ENCODE assay signal across 22 cellular contexts in the genomic region with DNA sequence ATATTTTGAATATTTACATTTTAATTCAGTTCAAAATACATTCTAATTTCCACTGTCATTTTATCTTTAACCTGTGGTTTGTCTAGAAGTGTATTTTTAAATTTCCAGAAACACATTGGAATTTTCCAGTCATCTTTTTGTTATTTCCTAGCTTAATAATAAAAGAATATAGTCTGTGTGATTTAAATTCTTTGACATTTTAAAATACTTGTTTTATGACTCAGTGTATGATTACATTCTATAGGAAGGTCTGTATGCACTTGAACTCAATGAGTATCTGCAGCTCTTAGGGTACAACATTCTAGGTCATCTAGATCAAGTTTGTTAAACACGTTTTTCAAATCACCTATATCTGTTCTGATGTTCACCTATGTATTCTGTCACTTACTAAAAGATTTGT.
A peak's percentile ranks its signal among the peaks of the same experiment; 100 is the strongest.
DNase-seq lines count a peak whose midpoint lies in the region; ATAC-seq, FAIRE-seq and TF ChIP-seq lines count a peak whose summit lies in the region.
"Had no signal": no experiment of that assay in that cellular context is flagged by ENCODE, and none has a peak within 500 bp of the region (broad histone marks: within the 10 kb centered on the region; RNA-seq: fewer than 3 reads in every experiment).

No MANE protein-coding gene starts in this region.

- no peak overlapping the region for H3K4me3 Mint-ChIP-seq in stimulated activated memory B cell treated with anti-CD40 and anti-IgM and Interleukin-4, amounts not matched to agents 10 μg/mL and 1 μg/mL and 100 μg/mL, for 72 hours
- H3K4me3 Mint-ChIP-seq: activated CD8-positive, alpha-beta memory T cell treated with anti-CD3 and anti-CD28 coated beads, Interleukin-2, amount 10 ng/mL, durations not matched to agents 7 days and 5 days; activated naive CD4-positive, alpha-beta T cell treated with anti-CD3 and anti-CD28 coated beads, Interleukin-2, amount 50 U/mL, for 24 hours; CD4-positive, alpha-beta T cell; T-helper 1 cell treated with Interleukin-12 subunit alpha and Interleukin-12 subunit beta and Interleukin-4 antibody, amounts not matched to agents 30 μg/mL and 1 μg/mL, for 36 hours had no signal

- H3K4me3 ChIP-seq in GM12878 (no peak overlapping the region), tibial nerve (no peak overlapping the region)
- H3K4me3 ChIP-seq: esophagus squamous epithelium, lower lobe of right lung, mucosa of descending colon, PC-9, SJSA1 had no signal

- H3K4me2 ChIP-seq in GM12878 (ENCODE audit: control insufficient read depth, insufficient read depth), result peak overlapping the region; percentile 60; the same call in 1 of the 2 replicates
- H3K4me2 ChIP-seq: PC-9 had no signal

- H3K4me1 Mint-ChIP-seq in stimulated activated memory B cell treated with anti-CD40 and anti-IgM and Interleukin-4, amounts not matched to agents 10 μg/mL and 1 μg/mL and 100 μg/mL, for 72 hours, result peaks cover 25% of the 10 kb centered on the region
- H3K4me1 Mint-ChIP-seq: activated naive CD4-positive, alpha-beta T cell treated with anti-CD3 and anti-CD28 coated beads, Interleukin-2, amount 50 U/mL, for 24 hours had no signal

- peak; percentile 30 for DNase-seq in HS-27A (ENCODE audit: low read depth)
- no peak for DNase-seq in GM12878 (ENCODE audit: low read depth, low spot score)
- no peak for DNase-seq in stimulated activated naive CD4-positive, alpha-beta T cell (lab: John Stamatoyannopoulos, UW)
- no peak for DNase-seq in NCI-H2081 (lab: John Stamatoyannopoulos, UW)
- DNase-seq in tibial nerve (ENCODE audit: low spot score in 2 of 2), result no peak
- DNase-seq: activated CD4-positive, alpha-beta T cell treated with anti-CD3 and anti-CD28 coated beads for 4 hours; activated CD8-positive, alpha-beta memory T cell treated with anti-CD3 and anti-CD28 coated beads, Interleukin-2, amount 10 ng/mL, durations not matched to agents 7 days and 5 days; CD4-positive, alpha-beta T cell; DMS153; esophagus squamous epithelium; Karpas-422; lower lobe of right lung; mucosa of descending colon; NCI-H1930 had no signal

- H3K9me3 ChIP-seq in GM12878 (replicated peaks; ENCODE audit: control insufficient read depth, insufficient read depth, low read length) (no peaks in the 10 kb centered on the region), tibial nerve (no peaks in the 10 kb centered on the region)
- H3K9me3 ChIP-seq: esophagus squamous epithelium, lower lobe of right lung, mucosa of descending colon, SJSA1 had no signal

- H3K36me3 Mint-ChIP-seq in stimulated activated memory B cell treated with anti-CD40 and anti-IgM and Interleukin-4, amounts not matched to agents 10 μg/mL and 1 μg/mL and 100 μg/mL, for 72 hours, result no peaks in the 10 kb centered on the region
- H3K36me3 Mint-ChIP-seq: activated CD8-positive, alpha-beta memory T cell treated with anti-CD3 and anti-CD28 coated beads, Interleukin-2, amount 10 ng/mL, durations not matched to agents 7 days and 5 days; activated naive CD4-positive, alpha-beta T cell treated with anti-CD3 and anti-CD28 coated beads, Interleukin-2, amount 50 U/mL, for 24 hours had no signal

- H3K27me3 ChIP-seq in GM12878 (replicated peaks in 1 of 2; ENCODE audit: control insufficient read depth in 2 of 2, insufficient read depth in 2 of 2, low read length in 1 of 2), result no peaks in the 10 kb centered on the region
- no peaks in the 10 kb centered on the region for H3K27me3 ChIP-seq in tibial nerve
- H3K27me3 ChIP-seq: esophagus squamous epithelium, SJSA1 had no signal

- RAD21 ChIA-PET in GM12878 (lab: Charles Lee; ENCODE audit: unreplicated experiment), result interaction anchor here (0.8 to 3.0 kb wide), 21 partner anchors 9 to 573 kb away, joined by 3 to 52 read pairs (median 6); a partner anchor contains a TSS

- no peak for FAIRE-seq in GM12878 (lab: Jason Lieb, UNC)
- FAIRE-seq: urothelium cell line had no signal

- H3K79me2 ChIP-seq in GM12878 (ENCODE audit: control insufficient read depth, insufficient read depth, low read length), result no peaks in the 10 kb centered on the region

- peaks cover 38% of the 10 kb centered on the region for H3K27me3 Mint-ChIP-seq in stimulated activated memory B cell treated with anti-CD40 and anti-IgM and Interleukin-4, amounts not matched to agents 10 μg/mL and 1 μg/mL and 100 μg/mL, for 72 hours

- H3K27ac ChIP-seq in GM12878 (ENCODE audit: control insufficient read depth, insufficient read depth) (no peak overlapping the region), tibial nerve (no peak overlapping the region)
- H3K27ac ChIP-seq: esophagus squamous epithelium, lower lobe of right lung, PC-9, SJSA1 had no signal

- intact Hi-C loops in GM12878 (cut with micrococcal nuclease; ENCODE audit: unreplicated experiment), result loop anchor here (2.0 to 5.0 kb wide), 3 partner anchors 39 to 105 kb away; a partner anchor contains a TSS

- ATAC-seq in GM19035 (IDR thresholded peaks at IDR 0.05; ENCODE audit: unreplicated experiment), result peak; percentile 12
- peak; percentile 13; the same call in 2 of the 3 replicates for ATAC-seq in GM12878
- no peak for ATAC-seq in stimulated activated memory B cell treated with anti-CD40 and anti-IgM and Interleukin-4, amounts not matched to agents 10 μg/mL and 1 μg/mL and 100 μg/mL, for 72 hours
- ATAC-seq: activated CD8-positive, alpha-beta memory T cell treated with anti-CD3 and anti-CD28 coated beads, Interleukin-2, amount 10 ng/mL, durations not matched to agents 7 days and 5 days; lower lobe of right lung; mucosa of descending colon; sciatic nerve had no signal

- H3K4me1 ChIP-seq in GM12878 (ENCODE audit: control insufficient read depth, insufficient read depth, low read length) (peaks cover 14% of the 10 kb centered on the region), tibial nerve (peaks cover 0 to 19% (median 4%) of the 10 kb centered on the region in 4 donors)

- no peaks in the 10 kb centered on the region for H3K9me3 Mint-ChIP-seq in stimulated activated memory B cell treated with anti-CD40 and anti-IgM and Interleukin-4, amounts not matched to agents 10 μg/mL and 1 μg/mL and 100 μg/mL, for 72 hours
- H3K9me3 Mint-ChIP-seq: activated naive CD4-positive, alpha-beta T cell treated with anti-CD3 and anti-CD28 coated beads, Interleukin-2, amount 50 U/mL, for 24 hours; CD4-positive, alpha-beta T cell; T-helper 1 cell treated with Interleukin-12 subunit alpha and Interleukin-12 subunit beta and Interleukin-4 antibody, amounts not matched to agents 30 μg/mL and 1 μg/mL, for 36 hours had no signal

- TF ChIP-seq EP300 in GM12878 (IDR thresholded peaks at IDR 0.05; ENCODE audit: borderline replicate concordance in 1 of 2, control insufficient read depth in 1 of 2, low read depth in 2 of 2, low read length in 2 of 2) (no peak), tibial nerve (IDR thresholded peaks at IDR 0.05) (no peak)

- SMC1A ChIA-PET in GM12878 (lab: Charles Lee; ENCODE audit: uncharacterized antibody, unreplicated experiment), result interaction anchor here (0.8 to 4.3 kb wide), 20 partner anchors 9 to 324 kb away, joined by 3 to 36 read pairs (median 6); a partner anchor contains a TSS

- POLR2A ChIA-PET in GM12878 (lab: Charles Lee), result interaction anchor here (0.9 to 2.4 kb wide), 6 partner anchors 9 to 249 kb away, joined by 3 to 10 read pairs (median 6); a partner anchor contains a TSS

- H4K20me1 ChIP-seq in GM12878 (ENCODE audit: control insufficient read depth, insufficient read depth), result no peaks in the 10 kb centered on the region

- no TSS peak for BruUV-seq in GM12878 (replicated peaks; lab: Mats Ljungman, UMichigan)

- H2AFZ ChIP-seq in GM12878 (ENCODE audit: control insufficient read depth, low read depth, low read length), result no peak overlapping the region
- H2AFZ ChIP-seq: PC-9 had no signal

- H3K9ac ChIP-seq in GM12878 (ENCODE audit: control insufficient read depth, insufficient read depth, low read length), result no peak overlapping the region

- TF ChIP-seq POLR2A in GM12878 (IDR thresholded peaks at IDR 0.05; ENCODE audit: low read depth, low read length), result no peak
- TF ChIP-seq POLR2A in tibial nerve (IDR thresholded peaks at IDR 0.05), result no peak

- TF ChIP-seq RAD21 in GM12878 (IDR thresholded peaks at IDR 0.05; ENCODE audit: insufficient read depth, low read depth, low read length), result no peak

- no peaks in the 10 kb centered on the region for H3K36me3 ChIP-seq in GM12878 (ENCODE audit: control insufficient read depth in 2 of 2, insufficient read depth in 2 of 2, low read length in 1 of 2)
- no peaks in the 10 kb centered on the region for H3K36me3 ChIP-seq in tibial nerve
- H3K36me3 ChIP-seq: esophagus squamous epithelium, lower lobe of right lung, SJSA1 had no signal

- WGBS in GM12878 (ENCODE audit: insufficient coverage, insufficient replicate concordance, low lambda C conversion rate, missing lambda C conversion rate), result 0% methylated on average over 1 of the region's 1 CpG
- WGBS in tibial nerve, 2 donors, result 64 to 70% methylated on average over 1 of the region's 1 CpG

- CTCF ChIA-PET in GM12878 (lab: Yijun Ruan, JAX), result interaction anchor here (0.6 to 3.0 kb wide), 13 partner anchors 9 to 218 kb away, joined by 3 to 28 read pairs (median 5); no protein-coding TSS in a partner anchor

- H3K27ac Mint-ChIP-seq in stimulated activated memory B cell treated with anti-CD40 and anti-IgM and Interleukin-4, amounts not matched to agents 10 μg/mL and 1 μg/mL and 100 μg/mL, for 72 hours, result peak overlapping the region; percentile 31
- H3K27ac Mint-ChIP-seq: activated CD8-positive, alpha-beta memory T cell treated with anti-CD3 and anti-CD28 coated beads, Interleukin-2, amount 10 ng/mL, durations not matched to agents 7 days and 5 days; activated naive CD4-positive, alpha-beta T cell treated with anti-CD3 and anti-CD28 coated beads, Interleukin-2, amount 50 U/mL, for 24 hours; CD4-positive, alpha-beta T cell; T-helper 1 cell treated with Interleukin-12 subunit alpha and Interleukin-12 subunit beta and Interleukin-4 antibody, amounts not matched to agents 30 μg/mL and 1 μg/mL, for 36 hours had no signal

- in situ Hi-C loops in GM12878 (cut with MboI), result no loop called here

- TF ChIP-seq CTCF in GM12878 (IDR thresholded peaks at IDR 0.05 in 2 of 3, conservative IDR thresholded peaks at IDR 0.05 in 1 of 3; ENCODE audit: control insufficient read depth in 2 of 3, extremely low read depth in 1 of 3, insufficient read depth in 1 of 3, low read depth in 3 of 3, low read length in 3 of 3), result no peak
- TF ChIP-seq CTCF in tibial nerve (IDR thresholded peaks at IDR 0.05), result no peak

TF ChIP-seq in GM12878, 131 proteins besides CTCF, POLR2A, EP300 and RAD21 (continues in another document):
- no peak for TF ChIP-seq ZNF274 (IDR thresholded peaks at IDR 0.05; ENCODE audit: insufficient read depth, insufficient read length)
- TF ChIP-seq TBL1XR1 (IDR thresholded peaks at IDR 0.05; ENCODE audit: low read depth, low read length), result no peak
- TF ChIP-seq EGR1 (IDR thresholded peaks at IDR 0.05; ENCODE audit: borderline replicate concordance in 1 of 2, low read depth in 2 of 2, low read length in 2 of 2), result no peak
- TF ChIP-seq ZNF207 (IDR thresholded peaks at IDR 0.05; ENCODE audit: borderline replicate concordance), result no peak
- TF ChIP-seq NFYA (IDR thresholded peaks at IDR 0.05; ENCODE audit: borderline replicate concordance, low read depth, low read length), result no peak
- TF ChIP-seq CHD1 (IDR thresholded peaks at IDR 0.05; ENCODE audit: low read depth, low read length), result no peak
- no peak for TF ChIP-seq EED (IDR thresholded peaks at IDR 0.05; ENCODE audit: low read depth)
- TF ChIP-seq ZNF24 (IDR thresholded peaks at IDR 0.05), result no peak
